Comparison of ENCODE assay signal across 1 cellular context in genomic region chr16:23821875-23822688, GRCh38.
TF ChIP-seq lines count a peak whose summit lies in the region.

No MANE protein-coding gene starts in this region.

TF ChIP-seq in K562, 482 proteins besides CTCF, POLR2A, EP300 and RAD21 (continued from another document and continues in another):
- TF ChIP-seq MGA (IDR thresholded peaks at IDR 0.05) (no peak), TRIM28 (IDR thresholded peaks at IDR 0.05) (peak; percentile 60; the same call in 1 of the 2 replicates), THRA (IDR thresholded peaks at IDR 0.05) (peak; percentile 82), ZNF347 (CRISPR knock-in tag; IDR thresholded peaks at IDR 0.05; ENCODE audit: low read depth) (no peak), EGR1 (conservative IDR thresholded peaks at IDR 0.05) (peak; percentile 51), ELF4 (CRISPR knock-in tag; IDR thresholded peaks at IDR 0.05) (peak; percentile 38; the same call in 1 of the 2 replicates), CTCFL (IDR thresholded peaks at IDR 0.05; ENCODE audit: borderline replicate concordance, insufficient read depth, low read depth, low read length, poor library complexity, severe bottlenecking) (no peak), CAMTA2 (CRISPR knock-in tag; conservative IDR thresholded peaks at IDR 0.05) (no peak), SMC3 (conservative IDR thresholded peaks at IDR 0.05; ENCODE audit: insufficient read depth, low read depth, low read length) (no peak), TEAD4 (IDR thresholded peaks at IDR 0.05; ENCODE audit: low read length) (peak; percentile 88), TEAD4 (CRISPR knock-in tag; IDR thresholded peaks at IDR 0.05; ENCODE audit: borderline replicate concordance) (no peak), ZFP30 (CRISPR knock-in tag; IDR thresholded peaks at IDR 0.05; ENCODE audit: borderline replicate concordance) (no peak), ZHX1 (conservative IDR thresholded peaks at IDR 0.05; ENCODE audit: low read length) (no peak), E2F1 (CRISPR knock-in tag; IDR thresholded peaks at IDR 0.05) (0 out of 2 replicates have a peak, but pooled peaks have one; percentile 48), COPS2 (conservative IDR thresholded peaks at IDR 0.05) (no peak), GTF2B (IDR thresholded peaks at IDR 0.05; ENCODE audit: extremely low read depth, insufficient read length) (no peak), FOXO4 (CRISPR knock-in tag; IDR thresholded peaks at IDR 0.05) (no peak), ETV6 (IDR thresholded peaks at IDR 0.05; ENCODE audit: borderline replicate concordance in 1 of 2, low read depth in 2 of 2, low read length in 1 of 2) (peak in 1 of 2 experiments; percentile 28; a peak in 1 of 4 replicates), ETV6 (CRISPR knock-in tag; IDR thresholded peaks at IDR 0.05; ENCODE audit: borderline replicate concordance) (no peak), HMGN3 (IDR thresholded peaks at IDR 0.05; ENCODE audit: borderline replicate concordance, extremely low read depth, insufficient read length, low read depth, low read length) (no peak), ZNF589 (CRISPR knock-in tag; IDR thresholded peaks at IDR 0.05; ENCODE audit: low read depth) (0 out of 2 replicates have a peak, but pooled peaks have one; percentile 47), BRCA1 (IDR thresholded peaks at IDR 0.05) (no peak), BRCA1 (CRISPR knock-in tag; IDR thresholded peaks at IDR 0.05) (no peak), TCF7L2 (IDR thresholded peaks at IDR 0.05; ENCODE audit: low read depth, low read length) (no peak), ZBTB34 (CRISPR knock-in tag; IDR thresholded peaks at IDR 0.05) (no peak), NR0B1 (IDR thresholded peaks at IDR 0.05; ENCODE audit: partially characterized antibody) (no peak), ZKSCAN8 (CRISPR knock-in tag; IDR thresholded peaks at IDR 0.05) (0 out of 2 replicates have a peak, but pooled peaks have one; percentile 38)
